1 cellular context compared by ENCODE assay signal in the genomic region with DNA sequence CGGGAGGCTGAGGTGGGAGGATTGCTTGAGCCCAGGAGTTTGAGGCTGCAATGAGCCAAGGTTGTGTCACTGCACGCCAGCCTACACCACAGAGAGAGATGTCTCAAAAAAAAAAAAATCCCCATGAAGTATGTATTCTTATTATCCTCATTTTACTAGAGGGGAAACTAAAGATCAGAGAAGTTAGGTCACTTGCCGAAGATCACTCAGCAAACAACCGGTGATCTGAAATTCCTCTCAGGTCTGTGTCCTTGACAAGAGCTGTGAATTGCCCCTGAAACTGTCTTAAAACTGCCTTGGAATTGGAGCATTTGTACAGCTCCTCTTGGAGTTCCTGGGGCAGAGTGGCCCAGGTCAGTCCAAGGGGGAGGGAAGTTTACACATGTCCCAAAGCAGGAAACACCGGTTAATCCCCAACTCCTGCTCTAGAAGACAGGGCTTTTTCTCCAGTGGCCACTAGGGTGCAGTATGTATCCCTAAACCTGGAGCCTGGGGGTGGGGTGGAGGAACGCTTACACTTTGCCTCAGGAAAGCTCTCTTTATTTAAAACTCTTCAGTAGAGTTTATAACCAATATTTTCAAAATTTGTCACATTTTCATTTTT.
TF ChIP-seq lines count a peak whose summit lies in the region.

No MANE protein-coding gene starts in this region.

TF ChIP-seq in H1, 55 proteins besides CTCF, POLR2A, EP300 and RAD21:
- TF ChIP-seq ASH2L (IDR thresholded peaks at IDR 0.05; ENCODE audit: low read length) (no peak), CBX5 (IDR thresholded peaks at IDR 0.05; ENCODE audit: low read depth, low read length) (no peak), CTBP2 (IDR thresholded peaks at IDR 0.05; ENCODE audit: borderline replicate concordance, insufficient read depth, insufficient read length, low read length) (no peak), SIRT6 (IDR thresholded peaks at IDR 0.05; ENCODE audit: low read length) (no peak), TBP (IDR thresholded peaks at IDR 0.05; ENCODE audit: low read depth, low read length) (no peak), PHF8 (conservative IDR thresholded peaks at IDR 0.05; ENCODE audit: low read depth, low read length) (no peak), KDM1A (IDR thresholded peaks at IDR 0.05; ENCODE audit: borderline replicate concordance, low read length) (peak; percentile 81; the same call in 1 of the 2 replicates)
- TF ChIP-seq, protein P1, sequence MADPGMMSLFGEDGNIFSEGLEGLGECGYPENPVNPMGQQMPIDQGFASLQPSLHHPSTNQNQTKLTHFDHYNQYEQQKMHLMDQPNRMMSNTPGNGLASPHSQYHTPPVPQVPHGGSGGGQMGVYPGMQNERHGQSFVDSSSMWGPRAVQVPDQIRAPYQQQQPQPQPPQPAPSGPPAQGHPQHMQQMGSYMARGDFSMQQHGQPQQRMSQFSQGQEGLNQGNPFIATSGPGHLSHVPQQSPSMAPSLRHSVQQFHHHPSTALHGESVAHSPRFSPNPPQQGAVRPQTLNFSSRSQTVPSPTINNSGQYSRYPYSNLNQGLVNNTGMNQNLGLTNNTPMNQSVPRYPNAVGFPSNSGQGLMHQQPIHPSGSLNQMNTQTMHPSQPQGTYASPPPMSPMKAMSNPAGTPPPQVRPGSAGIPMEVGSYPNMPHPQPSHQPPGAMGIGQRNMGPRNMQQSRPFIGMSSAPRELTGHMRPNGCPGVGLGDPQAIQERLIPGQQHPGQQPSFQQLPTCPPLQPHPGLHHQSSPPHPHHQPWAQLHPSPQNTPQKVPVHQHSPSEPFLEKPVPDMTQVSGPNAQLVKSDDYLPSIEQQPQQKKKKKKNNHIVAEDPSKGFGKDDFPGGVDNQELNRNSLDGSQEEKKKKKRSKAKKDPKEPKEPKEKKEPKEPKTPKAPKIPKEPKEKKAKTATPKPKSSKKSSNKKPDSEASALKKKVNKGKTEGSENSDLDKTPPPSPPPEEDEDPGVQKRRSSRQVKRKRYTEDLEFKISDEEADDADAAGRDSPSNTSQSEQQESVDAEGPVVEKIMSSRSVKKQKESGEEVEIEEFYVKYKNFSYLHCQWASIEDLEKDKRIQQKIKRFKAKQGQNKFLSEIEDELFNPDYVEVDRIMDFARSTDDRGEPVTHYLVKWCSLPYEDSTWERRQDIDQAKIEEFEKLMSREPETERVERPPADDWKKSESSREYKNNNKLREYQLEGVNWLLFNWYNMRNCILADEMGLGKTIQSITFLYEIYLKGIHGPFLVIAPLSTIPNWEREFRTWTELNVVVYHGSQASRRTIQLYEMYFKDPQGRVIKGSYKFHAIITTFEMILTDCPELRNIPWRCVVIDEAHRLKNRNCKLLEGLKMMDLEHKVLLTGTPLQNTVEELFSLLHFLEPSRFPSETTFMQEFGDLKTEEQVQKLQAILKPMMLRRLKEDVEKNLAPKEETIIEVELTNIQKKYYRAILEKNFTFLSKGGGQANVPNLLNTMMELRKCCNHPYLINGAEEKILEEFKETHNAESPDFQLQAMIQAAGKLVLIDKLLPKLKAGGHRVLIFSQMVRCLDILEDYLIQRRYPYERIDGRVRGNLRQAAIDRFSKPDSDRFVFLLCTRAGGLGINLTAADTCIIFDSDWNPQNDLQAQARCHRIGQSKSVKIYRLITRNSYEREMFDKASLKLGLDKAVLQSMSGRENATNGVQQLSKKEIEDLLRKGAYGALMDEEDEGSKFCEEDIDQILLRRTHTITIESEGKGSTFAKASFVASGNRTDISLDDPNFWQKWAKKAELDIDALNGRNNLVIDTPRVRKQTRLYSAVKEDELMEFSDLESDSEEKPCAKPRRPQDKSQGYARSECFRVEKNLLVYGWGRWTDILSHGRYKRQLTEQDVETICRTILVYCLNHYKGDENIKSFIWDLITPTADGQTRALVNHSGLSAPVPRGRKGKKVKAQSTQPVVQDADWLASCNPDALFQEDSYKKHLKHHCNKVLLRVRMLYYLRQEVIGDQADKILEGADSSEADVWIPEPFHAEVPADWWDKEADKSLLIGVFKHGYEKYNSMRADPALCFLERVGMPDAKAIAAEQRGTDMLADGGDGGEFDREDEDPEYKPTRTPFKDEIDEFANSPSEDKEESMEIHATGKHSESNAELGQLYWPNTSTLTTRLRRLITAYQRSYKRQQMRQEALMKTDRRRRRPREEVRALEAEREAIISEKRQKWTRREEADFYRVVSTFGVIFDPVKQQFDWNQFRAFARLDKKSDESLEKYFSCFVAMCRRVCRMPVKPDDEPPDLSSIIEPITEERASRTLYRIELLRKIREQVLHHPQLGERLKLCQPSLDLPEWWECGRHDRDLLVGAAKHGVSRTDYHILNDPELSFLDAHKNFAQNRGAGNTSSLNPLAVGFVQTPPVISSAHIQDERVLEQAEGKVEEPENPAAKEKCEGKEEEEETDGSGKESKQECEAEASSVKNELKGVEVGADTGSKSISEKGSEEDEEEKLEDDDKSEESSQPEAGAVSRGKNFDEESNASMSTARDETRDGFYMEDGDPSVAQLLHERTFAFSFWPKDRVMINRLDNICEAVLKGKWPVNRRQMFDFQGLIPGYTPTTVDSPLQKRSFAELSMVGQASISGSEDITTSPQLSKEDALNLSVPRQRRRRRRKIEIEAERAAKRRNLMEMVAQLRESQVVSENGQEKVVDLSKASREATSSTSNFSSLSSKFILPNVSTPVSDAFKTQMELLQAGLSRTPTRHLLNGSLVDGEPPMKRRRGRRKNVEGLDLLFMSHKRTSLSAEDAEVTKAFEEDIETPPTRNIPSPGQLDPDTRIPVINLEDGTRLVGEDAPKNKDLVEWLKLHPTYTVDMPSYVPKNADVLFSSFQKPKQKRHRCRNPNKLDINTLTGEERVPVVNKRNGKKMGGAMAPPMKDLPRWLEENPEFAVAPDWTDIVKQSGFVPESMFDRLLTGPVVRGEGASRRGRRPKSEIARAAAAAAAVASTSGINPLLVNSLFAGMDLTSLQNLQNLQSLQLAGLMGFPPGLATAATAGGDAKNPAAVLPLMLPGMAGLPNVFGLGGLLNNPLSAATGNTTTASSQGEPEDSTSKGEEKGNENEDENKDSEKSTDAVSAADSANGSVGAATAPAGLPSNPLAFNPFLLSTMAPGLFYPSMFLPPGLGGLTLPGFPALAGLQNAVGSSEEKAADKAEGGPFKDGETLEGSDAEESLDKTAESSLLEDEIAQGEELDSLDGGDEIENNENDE (IDR thresholded peaks at IDR 0.05; ENCODE audit: insufficient replicate concordance, low read length): peak; percentile 67
- TF ChIP-seq, protein P2, sequence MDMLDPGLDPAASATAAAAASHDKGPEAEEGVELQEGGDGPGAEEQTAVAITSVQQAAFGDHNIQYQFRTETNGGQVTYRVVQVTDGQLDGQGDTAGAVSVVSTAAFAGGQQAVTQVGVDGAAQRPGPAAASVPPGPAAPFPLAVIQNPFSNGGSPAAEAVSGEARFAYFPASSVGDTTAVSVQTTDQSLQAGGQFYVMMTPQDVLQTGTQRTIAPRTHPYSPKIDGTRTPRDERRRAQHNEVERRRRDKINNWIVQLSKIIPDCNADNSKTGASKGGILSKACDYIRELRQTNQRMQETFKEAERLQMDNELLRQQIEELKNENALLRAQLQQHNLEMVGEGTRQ (IDR thresholded peaks at IDR 0.05; ENCODE audit: low read length): no peak
